In genomic region chr11:6354651-6355485, GRCh38 we compare ENCODE assay signal across 23 cellular contexts. TPM values are rescaled to one million over a fixed set of nuclear protein-coding genes. Genes with fewer than 3 reads are reported as not detected.
DNase-seq lines count a peak whose midpoint lies in the region; ATAC-seq, FAIRE-seq and TF ChIP-seq lines count a peak whose summit lies in the region.
"Had no signal": no experiment of that assay in that cellular context is flagged by ENCODE, and none has a peak within 500 bp of the region (broad histone marks: within the 10 kb centered on the region; RNA-seq: fewer than 3 reads in every experiment).

No MANE protein-coding gene starts in this region.

- peak; percentile 23 for DNase-seq in Caki2 (ENCODE audit: low read depth)
- peak; percentile 59 for DNase-seq in foreskin melanocyte
- no peak for DNase-seq in osteocyte (ENCODE audit: extremely low spot score, unreplicated experiment)
- no peak for DNase-seq in GM12891 (ENCODE audit: insufficient read length, low spot score)
- DNase-seq in activated CD4-positive, alpha-beta memory T cell treated with anti-CD3 and anti-CD28 coated beads for 36 hours = no peak
- DNase-seq: activated CD8-positive, alpha-beta memory T cell treated with anti-CD3 and anti-CD28 coated beads for 24 hours; CD4-positive, CD25-positive, alpha-beta regulatory T cell; colonic mucosa; DND-41; NCI-H1930; NK-92 treated with Interleukin-12 subunit alpha and Interleukin-12 subunit beta, amount 100 ng/mL, for 24 hours; nucleus accumbens; small intestine; stimulated activated CD4-positive, alpha-beta T cell treated with anti-CD3 and anti-CD28 coated beads, Interleukin-4, amount 100 ng/mL, for 1 hour; T-helper 9 cell; uterus had no signal

- peak overlapping the region; percentile 89 for H3K27ac Mint-ChIP-seq in osteocyte (ENCODE audit: unreplicated experiment)
- H3K27ac Mint-ChIP-seq in activated CD4-positive, alpha-beta memory T cell treated with anti-CD3 and anti-CD28 coated beads for 36 hours = no peak overlapping the region
- H3K27ac Mint-ChIP-seq: activated T-helper 1 cell treated with anti-CD3 and anti-CD28 coated beads, Interleukin-12 subunit alpha, Interleukin-12 subunit beta, Interleukin-2, Interleukin-4 antibody, amounts not matched to agents 30 ng/mL and 10 ng/mL and 1 ng/mL, durations not matched to agents 14 hours and 24 hours and 36 hours; brain had no signal

- TF ChIP-seq CTCF in VCaP (conservative IDR thresholded peaks at IDR 0.05) = no peak
- TF ChIP-seq CTCF in osteocyte (IDR thresholded peaks at IDR 0.05) = no peak

- CTCF ChIA-PET in activated CD4-positive, alpha-beta memory T cell treated with anti-CD3 and anti-CD28 coated beads for 36 hours (lab: Charles Lee) = interaction anchor here (0.6 to 8.4 kb wide), 23 partner anchors 8 to 362 kb away, joined by 3 to 183 read pairs (median 5); partner anchors contain the start of genes CAVIN3 and CCKBR

- in situ Hi-C loops in Caki2 (cut with HindIII; ENCODE audit: low pct_unique_long_range_greater_than_20kb, low sequenced_read_pairs) = no loop called here

- peaks cover 41% of the 10 kb centered on the region for H3K4me1 Mint-ChIP-seq in osteocyte (ENCODE audit: unreplicated experiment)
- H3K4me1 Mint-ChIP-seq in activated CD4-positive, alpha-beta memory T cell treated with anti-CD3 and anti-CD28 coated beads for 36 hours (ENCODE audit: low read depth) = peaks cover 44% of the 10 kb centered on the region

- no peak overlapping the region for H3K4me3 Mint-ChIP-seq in osteocyte (ENCODE audit: unreplicated experiment)
- no peak overlapping the region for H3K4me3 Mint-ChIP-seq in activated CD4-positive, alpha-beta memory T cell treated with anti-CD3 and anti-CD28 coated beads for 36 hours
- H3K4me3 Mint-ChIP-seq: activated T-helper 1 cell treated with anti-CD3 and anti-CD28 coated beads, Interleukin-12 subunit alpha, Interleukin-12 subunit beta, Interleukin-2, Interleukin-4 antibody, amounts not matched to agents 30 ng/mL and 10 ng/mL and 1 ng/mL, durations not matched to agents 14 hours and 24 hours and 36 hours; brain; CD4-positive, CD25-positive, alpha-beta regulatory T cell had no signal

- no peak for TF ChIP-seq POLR2A in GM12891 (IDR thresholded peaks at IDR 0.05; ENCODE audit: low read depth, low read length)

- ATAC-seq in HG03439 (IDR thresholded peaks at IDR 0.05; ENCODE audit: unreplicated experiment) (no peak), GM21786 (IDR thresholded peaks at IDR 0.05; ENCODE audit: unreplicated experiment) (no peak)
- ATAC-seq: gastroesophageal sphincter had no signal

- FAIRE-seq in GM12891 (lab: Jason Lieb, UNC) = no peak

- intact Hi-C loops in activated CD4-positive, alpha-beta memory T cell treated with anti-CD3 and anti-CD28 coated beads for 36 hours (cut with micrococcal nuclease) = loop anchor here (5.0 to 10.0 kb wide), 3 partner anchors 363 to 668 kb away; partner anchors contain the start of genes TRIM22 and TRIM5

- H3K9me3 Mint-ChIP-seq in osteocyte (ENCODE audit: unreplicated experiment) = no peaks in the 10 kb centered on the region
- H3K9me3 Mint-ChIP-seq in activated CD4-positive, alpha-beta memory T cell treated with anti-CD3 and anti-CD28 coated beads for 36 hours = no peaks in the 10 kb centered on the region
- H3K9me3 Mint-ChIP-seq: activated T-helper 1 cell treated with anti-CD3 and anti-CD28 coated beads, Interleukin-12 subunit alpha, Interleukin-12 subunit beta, Interleukin-2, Interleukin-4 antibody, amounts not matched to agents 30 ng/mL and 10 ng/mL and 1 ng/mL, durations not matched to agents 14 hours and 24 hours and 36 hours; brain; CD4-positive, CD25-positive, alpha-beta regulatory T cell had no signal

- H3K27ac ChIP-seq in VCaP = peak overlapping the region; percentile 41; the same call in 1 of the 2 replicates
- H3K27ac ChIP-seq: colonic mucosa, gastroesophageal sphincter, KMS-11, uterus had no signal

- no peaks in the 10 kb centered on the region for H3K36me3 Mint-ChIP-seq in osteocyte (ENCODE audit: unreplicated experiment)
- H3K36me3 Mint-ChIP-seq in activated CD4-positive, alpha-beta memory T cell treated with anti-CD3 and anti-CD28 coated beads for 36 hours = no peaks in the 10 kb centered on the region
- H3K36me3 Mint-ChIP-seq: brain; CD4-positive, CD25-positive, alpha-beta regulatory T cell had no signal

- POLR2A ChIA-PET in activated CD4-positive, alpha-beta memory T cell treated with anti-CD3 and anti-CD28 coated beads for 36 hours (lab: Charles Lee) = no interaction called here

- peaks cover 5% of the 10 kb centered on the region for H3K27me3 Mint-ChIP-seq in osteocyte (ENCODE audit: unreplicated experiment)
- H3K27me3 Mint-ChIP-seq in activated CD4-positive, alpha-beta memory T cell treated with anti-CD3 and anti-CD28 coated beads for 36 hours = no peaks in the 10 kb centered on the region
- H3K27me3 Mint-ChIP-seq: brain; CD4-positive, CD25-positive, alpha-beta regulatory T cell had no signal

TF ChIP-seq in GM12891, 5 proteins besides CTCF, POLR2A, EP300 and RAD21:
- TF ChIP-seq POU2F2 (IDR thresholded peaks at IDR 0.05; ENCODE audit: low read depth, low read length) (no peak), SPI1 (IDR thresholded peaks at IDR 0.05; ENCODE audit: low read depth, low read length) (no peak), PAX5 (IDR thresholded peaks at IDR 0.05; ENCODE audit: insufficient read depth, low read length, severe bottlenecking) (no peak), TAF1 (IDR thresholded peaks at IDR 0.05; ENCODE audit: low read depth, low read length) (no peak), POLR2AphosphoS5 (IDR thresholded peaks at IDR 0.05; ENCODE audit: low read depth, low read length) (no peak)

RNA-seq across cellular contexts. Expression of gene CAVIN3, which starts 34.6 kb away (rescaled TPM):
- 278 and 342 TPM in 2 replicates for total RNA-seq in Caki2 (2014; rRNA removed; shearing (Covaris generic); ENCODE audit: low replicate concordance)
- 30.7 and 32.0 TPM in 2 replicates for total RNA-seq in osteocyte
- polyA plus RNA-seq in GM12891 (2012; ENCODE audit: low read depth, missing spikeins) = 4.7 TPM
- total RNA-seq in activated CD4-positive, alpha-beta memory T cell treated with anti-CD3 and anti-CD28 coated beads for 36 hours = 10 to 100 TPM; 27.3 to 29.2 TPM

RNA-seq across cellular contexts. Expression of gene SMPD1, which starts 35.4 kb away (rescaled TPM):
- 13.0 and 14.9 TPM in 2 replicates for total RNA-seq in Caki2 (2014; rRNA removed; shearing (Covaris generic); ENCODE audit: low replicate concordance)
- total RNA-seq in osteocyte = 93.0 and 106 TPM in 2 replicates
- 11.8 TPM for polyA plus RNA-seq in GM12891 (2012; ENCODE audit: low read depth, missing spikeins)
- total RNA-seq in activated CD4-positive, alpha-beta memory T cell treated with anti-CD3 and anti-CD28 coated beads for 36 hours = 10 to 100 TPM; 23.4 to 23.8 TPM

Comparison
In these comparisons a context has a peak if more than half of its experiments do, and no peak if none do; other contexts are left out.
1. DNase-seq: peak in Caki2 (single experiment) and foreskin melanocyte (single experiment); none in osteocyte (single experiment), GM12891 (single experiment) and activated CD4-positive, alpha-beta memory T cell treated with anti-CD3 and anti-CD28 coated beads for 36 hours (single experiment).